Comparison of ENCODE assay signal across 8 cellular contexts in the genomic region with DNA sequence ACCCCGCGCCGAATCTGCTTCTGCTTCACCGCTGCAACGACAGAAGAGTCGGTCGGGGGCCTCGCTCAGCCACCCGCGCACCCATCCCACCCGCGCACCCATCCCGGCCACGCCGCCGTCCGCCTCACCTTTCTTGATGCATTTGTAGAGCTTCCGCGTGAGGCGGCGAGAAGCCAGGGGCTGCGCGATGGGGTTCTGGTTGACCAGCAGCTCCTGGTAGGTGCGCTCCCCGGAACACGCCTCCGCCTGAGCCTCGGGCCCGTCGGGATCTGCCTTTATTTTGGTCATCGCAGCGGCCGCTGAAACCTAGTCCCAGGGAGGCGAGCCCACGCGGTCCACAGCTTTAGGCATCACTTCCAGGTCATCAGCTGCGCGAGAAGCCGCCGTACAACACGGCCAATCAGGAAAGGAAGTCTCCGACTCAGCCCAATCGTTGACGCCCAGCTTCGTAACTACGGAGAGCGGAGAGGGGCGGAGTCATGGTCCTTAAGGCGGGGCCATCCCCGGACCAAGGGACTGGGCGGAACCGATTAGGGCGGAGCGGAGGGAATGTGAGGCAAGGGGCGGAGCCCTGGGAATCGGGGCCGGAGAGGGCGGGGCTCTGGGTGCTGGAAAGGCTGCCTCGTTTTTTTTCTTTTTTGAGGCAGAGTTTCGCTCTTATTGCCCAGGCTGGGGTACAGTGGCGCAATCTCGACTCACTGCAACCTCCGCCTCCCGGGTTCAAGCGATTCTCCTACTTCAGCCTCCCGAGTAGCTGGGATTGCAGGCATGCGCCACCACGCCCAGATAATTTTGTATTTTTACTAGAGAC. TPM values are rescaled to one million over a fixed set of nuclear protein-coding genes. Genes with fewer than 3 reads are reported as not detected.
DNase-seq lines count a peak whose midpoint lies in the region; ATAC-seq, FAIRE-seq and TF ChIP-seq lines count a peak whose summit lies in the region.

A gene (minus strand): TSS at position 356 of the 811 bp plus-strand sequence. CDS start 68 bp downstream, at position 288.

- peak within 1 kb of the TSS; percentile 91 for H3K4me3 ChIP-seq in OCI-LY3 (ENCODE audit: low read length)
- H3K4me3 ChIP-seq in endothelial cell of umbilical vein (replicated peaks in 1 of 3; ENCODE audit: insufficient read depth in 1 of 3, low read depth in 1 of 3, low read length in 3 of 3) = peak within 1 kb of the TSS; percentile 47 to 79 (median 71)

- H3K9ac ChIP-seq in OCI-LY3 (ENCODE audit: low read length) (peak within 1 kb of the TSS; percentile 82), endothelial cell of umbilical vein (replicated peaks; ENCODE audit: extremely low read depth, insufficient read depth, low read length) (peak within 1 kb of the TSS; percentile 65)

- POLR2A ChIA-PET in endothelial cell of umbilical vein (lab: Charles Lee) = interaction anchor here (0.8 to 1.0 kb wide), 3 partner anchors 9 to 51 kb away, joined by 3 to 9 read pairs (median 3); a partner anchor contains a TSS

- TF ChIP-seq POLR2A in endothelial cell of umbilical vein (IDR thresholded peaks at IDR 0.05; ENCODE audit: low read depth, low read length) = peak; percentile 50

- no peaks in the 10 kb centered on the region for H3K9me1 ChIP-seq in endothelial cell of umbilical vein (replicated peaks; ENCODE audit: control insufficient read depth, extremely low read depth, insufficient read depth, low read length)

- H3K4me2 ChIP-seq in OCI-LY3 (ENCODE audit: low read length) (peak within 1 kb of the TSS; percentile 88), endothelial cell of umbilical vein (ENCODE audit: insufficient read depth, low read length) (peak within 1 kb of the TSS; percentile 78)

- DNase-seq in D341Med (ENCODE audit: low spot score) (peak; percentile 96), HuH-7 (ENCODE audit: low spot score) (peak; percentile 94), endothelial cell of umbilical vein (ENCODE audit: low read depth, low spot score) (peak; percentile 99), midbrain (lab: John Stamatoyannopoulos, UW) (peak; percentile 99)
- DNase-seq in activated CD8-positive, alpha-beta memory T cell treated with anti-CD3 and anti-CD28 coated beads, Interleukin-2, amount 50 U/mL, for 48 hours = peak; percentile 97
- DNase-seq in stimulated activated CD8-positive, alpha-beta memory T cell treated with anti-CD3 and anti-CD28 coated beads, Interleukin-2, amount 100 ng/mL, for 1 hour (ENCODE audit: low read depth in 2 of 2) = peak; percentile 94 to 95

- dilution Hi-C loops in endothelial cell of umbilical vein (cut with MboI; ENCODE audit: extremely low pct_ligation_motif_present, low sequenced_read_pairs) = no loop called here

- H3K27ac ChIP-seq in OCI-LY3 (ENCODE audit: low read length) = peak within 1 kb of the TSS; percentile 30; the same call in 1 of the 2 replicates
- H3K27ac ChIP-seq in endothelial cell of umbilical vein (ENCODE audit: insufficient read depth, low read depth, low read length) = peak within 1 kb of the TSS; percentile 14

- CTCF ChIA-PET in endothelial cell of umbilical vein (lab: Charles Lee) = interaction anchor here (0.8 to 3.0 kb wide), 8 partner anchors 9 to 546 kb away, joined by 3 to 40 read pairs (median 3); no protein-coding TSS in a partner anchor

- FAIRE-seq in endothelial cell of umbilical vein (lab: Jason Lieb, UNC) = peak; percentile 99

- BruUV-seq in endothelial cell of umbilical vein (replicated peaks; lab: Mats Ljungman, UMichigan) = no TSS peak

- intact Hi-C loops in endothelial cell of umbilical vein (cut with micrococcal nuclease) = loop anchor here (1.0 to 2.0 kb wide), 4 partner anchors 23 to 553 kb away; a partner anchor contains a TSS

- no peaks in the 10 kb centered on the region for H4K20me1 ChIP-seq in OCI-LY3 (ENCODE audit: insufficient read depth, low read length)
- H4K20me1 ChIP-seq in endothelial cell of umbilical vein (replicated peaks; ENCODE audit: control insufficient read depth, extremely low read depth, insufficient read depth, low read length) = no peaks in the 10 kb centered on the region

- H3K36me3 ChIP-seq in OCI-LY3 (replicated peaks; ENCODE audit: low read depth, low read length) (peaks cover 30% of the 10 kb centered on the region), endothelial cell of umbilical vein (ENCODE audit: control insufficient read depth in 2 of 2, extremely low read depth in 1 of 2, insufficient read depth in 2 of 2, low read length in 2 of 2) (peaks cover 8 to 15% of the 10 kb centered on the region in 2 experiments)

- TF ChIP-seq CTCF in OCI-LY3 (IDR thresholded peaks at IDR 0.05; ENCODE audit: low read depth, low read length) (no peak), endothelial cell of umbilical vein (IDR thresholded peaks at IDR 0.05; ENCODE audit: extremely low read depth in 1 of 2, insufficient read depth in 1 of 2, low read depth in 1 of 2, low read length in 2 of 2) (no peak)

- H3K27me3 ChIP-seq in OCI-LY3 (ENCODE audit: low read depth, low read length) = no peaks in the 10 kb centered on the region
- no peaks in the 10 kb centered on the region for H3K27me3 ChIP-seq in endothelial cell of umbilical vein (ENCODE audit: control insufficient read depth in 2 of 2, insufficient read depth in 2 of 2, low read length in 2 of 2)

- H3K4me1 ChIP-seq in OCI-LY3 (ENCODE audit: low read length) (peaks cover 9% of the 10 kb centered on the region), endothelial cell of umbilical vein (ENCODE audit: control insufficient read depth, extremely low read depth, insufficient read depth, low read length) (peaks cover 6% of the 10 kb centered on the region)

- H3K9me3 ChIP-seq in OCI-LY3 (ENCODE audit: insufficient read depth, low read length) (no peaks in the 10 kb centered on the region), endothelial cell of umbilical vein (replicated peaks; ENCODE audit: control insufficient read depth, insufficient read depth, low read length) (no peaks in the 10 kb centered on the region)

- peak within 1 kb of the TSS; percentile 71; the same call in 1 of the 2 replicates for H2AFZ ChIP-seq in OCI-LY3 (ENCODE audit: low read depth, low read length)
- peak within 1 kb of the TSS; percentile 30 for H2AFZ ChIP-seq in endothelial cell of umbilical vein (ENCODE audit: low read depth, low read length)

- H3K79me2 ChIP-seq in OCI-LY3 (ENCODE audit: low read length) = peaks cover 24% of the 10 kb centered on the region
- H3K79me2 ChIP-seq in endothelial cell of umbilical vein (ENCODE audit: control insufficient read depth, insufficient read depth, low read length) = peaks cover 17% of the 10 kb centered on the region

- ATAC-seq in GM21515 (IDR thresholded peaks at IDR 0.05; ENCODE audit: unreplicated experiment) = peak; percentile 98

TF ChIP-seq in endothelial cell of umbilical vein, 7 proteins besides CTCF, POLR2A, EP300 and RAD21:
- TF ChIP-seq JUN (IDR thresholded peaks at IDR 0.05; ENCODE audit: borderline replicate concordance, insufficient read depth, insufficient read length, low read depth) (no peak), FOS (IDR thresholded peaks at IDR 0.05; ENCODE audit: borderline replicate concordance, insufficient read depth, low read length) (no peak), EZH2 (IDR thresholded peaks at IDR 0.05; ENCODE audit: borderline replicate concordance, low read depth, low read length, severe bottlenecking) (no peak), GATA2 (IDR thresholded peaks at IDR 0.05; ENCODE audit: insufficient read depth, insufficient read length, low read depth, low read length) (no peak), POLR2AphosphoS5 (IDR thresholded peaks at IDR 0.05; ENCODE audit: insufficient read depth, low read depth, low read length) (peak; percentile 49), MYC (IDR thresholded peaks at IDR 0.05; ENCODE audit: low read depth, low read length) (peak; percentile 83)
- TF ChIP-seq, protein P1, sequence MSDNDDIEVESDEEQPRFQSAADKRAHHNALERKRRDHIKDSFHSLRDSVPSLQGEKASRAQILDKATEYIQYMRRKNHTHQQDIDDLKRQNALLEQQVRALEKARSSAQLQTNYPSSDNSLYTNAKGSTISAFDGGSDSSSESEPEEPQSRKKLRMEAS (IDR thresholded peaks at IDR 0.05; ENCODE audit: insufficient read depth, insufficient read length) = peak; percentile 70

RNA-seq across cellular contexts. Expression of the gene that starts here (rescaled TPM):
- total RNA-seq in endothelial cell of umbilical vein = 205 and 210 TPM in 2 replicates
- polyA plus RNA-seq in endothelial cell of umbilical vein = 202 and 220 TPM in 2 replicates
- 245 and 324 TPM in 2 replicates for polyA plus RNA-seq in endothelial cell of umbilical vein (2011; cell fraction: cytosol; rRNA removed)
- 87.5 and 117 TPM in 2 replicates for polyA plus RNA-seq in endothelial cell of umbilical vein (2011; cell fraction: nucleus; rRNA removed)
- 197 and 224 TPM in 2 replicates for polyA plus RNA-seq in endothelial cell of umbilical vein (2012)
- polyA minus RNA-seq in endothelial cell of umbilical vein = 50.8 and 57.1 TPM in 2 replicates
- polyA minus RNA-seq in endothelial cell of umbilical vein (2011; cell fraction: cytosol; rRNA and poly(A)+ RNA removed) = 130 TPM
- polyA minus RNA-seq in endothelial cell of umbilical vein (2011; cell fraction: nucleus; rRNA and poly(A)+ RNA removed) = 25.5 and 36.5 TPM in 2 replicates

Comparison
In these comparisons a context has a peak if more than half of its experiments do, and no peak if none do; other contexts are left out.
1. Peak in every context shown above with its lines: DNase-seq, ATAC-seq, H3K4me3 ChIP-seq and H3K27ac ChIP-seq.